19 cellular contexts compared by ENCODE assay signal in genomic region chr14:68747366-68747765, GRCh38. TPM values are rescaled to one million over a fixed set of nuclear protein-coding genes. Genes with fewer than 3 reads are reported as not detected.
DNase-seq lines count a peak whose midpoint lies in the region; ATAC-seq and TF ChIP-seq lines count a peak whose summit lies in the region.
"Had no signal": no experiment of that assay in that cellular context is flagged by ENCODE, and none has a peak within 500 bp of the region (broad histone marks: within the 10 kb centered on the region; RNA-seq: fewer than 3 reads in every experiment).

No MANE protein-coding gene starts in this region.

- no peak overlapping the region for H3K4me3 Mint-ChIP-seq in activated naive CD8-positive, alpha-beta T cell treated with anti-CD3 and anti-CD28 coated beads, Interleukin-2, amount 10 ng/mL, durations not matched to agents 7 days and 5 days
- no peak overlapping the region for H3K4me3 Mint-ChIP-seq in activated naive CD8-positive, alpha-beta T cell treated with anti-CD3 and anti-CD28 coated beads, Interleukin-2, amount 50 U/mL, for 24 hours
- no peak overlapping the region for H3K4me3 Mint-ChIP-seq in central memory CD8-positive, alpha-beta T cell
- H3K4me3 Mint-ChIP-seq in type B pancreatic cell, result peak overlapping the region; percentile 29
- H3K4me3 Mint-ChIP-seq: CD8-positive, alpha-beta memory T cell; HFFc6 had no signal

- no peaks in the 10 kb centered on the region for H4K20me1 ChIP-seq in SK-N-SH (ENCODE audit: insufficient read depth)

- no peaks in the 10 kb centered on the region for H3K36me3 Mint-ChIP-seq in activated naive CD8-positive, alpha-beta T cell treated with anti-CD3 and anti-CD28 coated beads, Interleukin-2, amount 10 ng/mL, durations not matched to agents 7 days and 5 days
- H3K36me3 Mint-ChIP-seq in activated naive CD8-positive, alpha-beta T cell treated with anti-CD3 and anti-CD28 coated beads, Interleukin-2, amount 50 U/mL, for 24 hours (ENCODE audit: low read depth), result no peaks in the 10 kb centered on the region
- H3K36me3 Mint-ChIP-seq in central memory CD8-positive, alpha-beta T cell (ENCODE audit: insufficient read depth), result no peaks in the 10 kb centered on the region
- peaks cover 3% of the 10 kb centered on the region for H3K36me3 Mint-ChIP-seq in type B pancreatic cell

- peaks cover 10% of the 10 kb centered on the region for H3K27me3 Mint-ChIP-seq in activated naive CD8-positive, alpha-beta T cell treated with anti-CD3 and anti-CD28 coated beads, Interleukin-2, amount 10 ng/mL, durations not matched to agents 7 days and 5 days
- H3K27me3 Mint-ChIP-seq in activated naive CD8-positive, alpha-beta T cell treated with anti-CD3 and anti-CD28 coated beads, Interleukin-2, amount 50 U/mL, for 24 hours, result no peaks in the 10 kb centered on the region
- no peaks in the 10 kb centered on the region for H3K27me3 Mint-ChIP-seq in central memory CD8-positive, alpha-beta T cell
- no peaks in the 10 kb centered on the region for H3K27me3 Mint-ChIP-seq in type B pancreatic cell
- H3K27me3 Mint-ChIP-seq: CD8-positive, alpha-beta memory T cell had no signal

- TF ChIP-seq CTCF in type B pancreatic cell (conservative IDR thresholded peaks at IDR 0.05), result no peak
- TF ChIP-seq CTCF in SK-N-SH (IDR thresholded peaks at IDR 0.05), result no peak
- TF ChIP-seq CTCF in BE2C (IDR thresholded peaks at IDR 0.05; ENCODE audit: low read depth, low read length), result no peak

- WGBS in SK-N-SH (ENCODE audit: low lambda C conversion rate), result 99% methylated on average over 3 of the region's 5 CpGs

- CTCF ChIA-PET in SK-N-SH (lab: Yijun Ruan, JAX), result no interaction called here

- H3K79me2 ChIP-seq in SK-N-SH (ENCODE audit: insufficient read depth), result no peaks in the 10 kb centered on the region

- H3K27me3 ChIP-seq in SK-N-SH (ENCODE audit: insufficient read depth), result no peaks in the 10 kb centered on the region
- no peaks in the 10 kb centered on the region for H3K27me3 ChIP-seq in BE2C

- H3K4me1 ChIP-seq in SK-N-SH (ENCODE audit: control insufficient read depth in 1 of 2, insufficient read depth in 2 of 2, low read depth in 1 of 2, low read length in 1 of 2) (no peaks in the 10 kb centered on the region; a peak in 1 of 4 replicates), BE2C (no peaks in the 10 kb centered on the region)

- TF ChIP-seq EP300 in SK-N-SH (IDR thresholded peaks at IDR 0.05; ENCODE audit: borderline replicate concordance in 1 of 2, low read depth in 1 of 2, low read length in 1 of 2), result no peak

- H3K4me2 ChIP-seq in SK-N-SH, result no peak overlapping the region
- H3K4me2 ChIP-seq: KMS-11 had no signal

- TF ChIP-seq RAD21 in SK-N-SH (IDR thresholded peaks at IDR 0.05; ENCODE audit: low read length), result no peak

- no peak for DNase-seq in activated naive CD8-positive, alpha-beta T cell treated with anti-CD3 and anti-CD28 coated beads, Interleukin-2, amount 10 ng/mL, durations not matched to agents 7 days and 5 days
- DNase-seq in activated naive CD8-positive, alpha-beta T cell treated with anti-CD3 and anti-CD28 coated beads, Interleukin-2, amount 50 U/mL, for 24 hours, result no peak
- no peak for DNase-seq in central memory CD8-positive, alpha-beta T cell (ENCODE audit: low spot score in 2 of 2)
- DNase-seq in mesenteric fat pad (ENCODE audit: low spot score) (peak; percentile 74), type B pancreatic cell (ENCODE audit: extremely low spot score, unreplicated experiment) (no peak), SK-N-SH (no peak), BE2C (no peak)
- DNase-seq: DND-41, GDM1, HFFc6, MM.1S, NCI-H1092 treated with DMSO at 0.1 percent for 48 hours, NCI-H510A treated with DMSO at 0.1 percent for 48 hours, NCI-H82 had no signal

- H2AFZ ChIP-seq in SK-N-SH (ENCODE audit: low read depth), result no peak overlapping the region

- no peaks in the 10 kb centered on the region for H3K9me2 ChIP-seq in SK-N-SH

- no peak overlapping the region for H3K27ac ChIP-seq in SK-N-SH (ENCODE audit: low read depth in 2 of 2, low read length in 1 of 2)
- H3K27ac ChIP-seq: 22Rv1, KMS-11 had no signal

- H3F3A ChIP-seq in SK-N-SH (replicated peaks; ENCODE audit: insufficient read depth), result no peaks in the 10 kb centered on the region

- H3K4me3 ChIP-seq in SK-N-SH (ENCODE audit: low read depth in 2 of 2, low read length in 1 of 2), result no peak overlapping the region
- H3K4me3 ChIP-seq in BE2C (ENCODE audit: low read depth, low read length), result no peak overlapping the region
- H3K4me3 ChIP-seq: GM12878 had no signal

- ATAC-seq in activated naive CD8-positive, alpha-beta T cell treated with anti-CD3 and anti-CD28 coated beads, Interleukin-2, amount 10 ng/mL, durations not matched to agents 7 days and 5 days (ENCODE audit: low read depth), result no peak
- no peak for ATAC-seq in activated naive CD8-positive, alpha-beta T cell treated with anti-CD3 and anti-CD28 coated beads, Interleukin-2, amount 50 U/mL, for 24 hours
- ATAC-seq in central memory CD8-positive, alpha-beta T cell (replicated peaks; ENCODE audit: extremely low read depth, poor library complexity, severe bottlenecking), result no peak
- no peak for ATAC-seq in HG02981 (IDR thresholded peaks at IDR 0.05; ENCODE audit: unreplicated experiment)
- ATAC-seq: GM12878 had no signal

- H3K4me1 Mint-ChIP-seq in activated naive CD8-positive, alpha-beta T cell treated with anti-CD3 and anti-CD28 coated beads, Interleukin-2, amount 10 ng/mL, durations not matched to agents 7 days and 5 days, result no peaks in the 10 kb centered on the region
- peaks cover 6% of the 10 kb centered on the region for H3K4me1 Mint-ChIP-seq in activated naive CD8-positive, alpha-beta T cell treated with anti-CD3 and anti-CD28 coated beads, Interleukin-2, amount 50 U/mL, for 24 hours
- peaks cover 7% of the 10 kb centered on the region for H3K4me1 Mint-ChIP-seq in central memory CD8-positive, alpha-beta T cell
- peaks cover 28% of the 10 kb centered on the region for H3K4me1 Mint-ChIP-seq in type B pancreatic cell (ENCODE audit: unreplicated experiment)
- H3K4me1 Mint-ChIP-seq: CD8-positive, alpha-beta memory T cell had no signal

- H3K9me3 ChIP-seq in SK-N-SH, result no peaks in the 10 kb centered on the region
- no peaks in the 10 kb centered on the region for H3K9me3 ChIP-seq in BE2C

- peak overlapping the region; percentile 3 for H3K27ac Mint-ChIP-seq in activated naive CD8-positive, alpha-beta T cell treated with anti-CD3 and anti-CD28 coated beads, Interleukin-2, amount 10 ng/mL, durations not matched to agents 7 days and 5 days
- H3K27ac Mint-ChIP-seq in activated naive CD8-positive, alpha-beta T cell treated with anti-CD3 and anti-CD28 coated beads, Interleukin-2, amount 50 U/mL, for 24 hours, result no peak overlapping the region
- peak overlapping the region; percentile 58 for H3K27ac Mint-ChIP-seq in central memory CD8-positive, alpha-beta T cell (ENCODE audit: low read depth)
- H3K27ac Mint-ChIP-seq in type B pancreatic cell, result peak overlapping the region; percentile 69
- H3K27ac Mint-ChIP-seq: HFFc6 had no signal

- no peaks in the 10 kb centered on the region for H3K9me3 Mint-ChIP-seq in activated naive CD8-positive, alpha-beta T cell treated with anti-CD3 and anti-CD28 coated beads, Interleukin-2, amount 10 ng/mL, durations not matched to agents 7 days and 5 days
- H3K9me3 Mint-ChIP-seq in activated naive CD8-positive, alpha-beta T cell treated with anti-CD3 and anti-CD28 coated beads, Interleukin-2, amount 50 U/mL, for 24 hours, result no peaks in the 10 kb centered on the region
- H3K9me3 Mint-ChIP-seq in central memory CD8-positive, alpha-beta T cell, result no peaks in the 10 kb centered on the region
- H3K9me3 Mint-ChIP-seq in type B pancreatic cell, result peaks cover 5% of the 10 kb centered on the region
- H3K9me3 Mint-ChIP-seq: CD8-positive, alpha-beta memory T cell; HFFc6 had no signal

- H3K9ac ChIP-seq in SK-N-SH, result no peak overlapping the region
- H3K9ac ChIP-seq: KMS-11 had no signal

- POLR2A ChIA-PET in activated naive CD8-positive, alpha-beta T cell treated with anti-CD3 and anti-CD28 coated beads, Interleukin-2, amount 10 ng/mL, durations not matched to agents 7 days and 5 days (lab: Charles Lee), result no interaction called here
- POLR2A ChIA-PET in SK-N-SH (lab: Yijun Ruan, JAX), result no interaction called here

- H3K36me3 ChIP-seq in SK-N-SH (replicated peaks in 1 of 2; ENCODE audit: control insufficient read depth in 1 of 2, insufficient read depth in 2 of 2, low read length in 1 of 2), result no peaks in the 10 kb centered on the region
- H3K36me3 ChIP-seq in BE2C, result no peaks in the 10 kb centered on the region

TF ChIP-seq in SK-N-SH, 30 proteins besides CTCF, POLR2A, EP300 and RAD21 (continues in another document):
- TF ChIP-seq USF2 (IDR thresholded peaks at IDR 0.05; ENCODE audit: borderline replicate concordance, low read depth, low read length), result no peak
- TF ChIP-seq MEF2A (IDR thresholded peaks at IDR 0.05; ENCODE audit: borderline replicate concordance, low read depth), result no peak
- no peak for TF ChIP-seq TCF12 (IDR thresholded peaks at IDR 0.05)
- TF ChIP-seq FOXJ3 (CRISPR knock-in tag; IDR thresholded peaks at IDR 0.05), result no peak
- no peak for TF ChIP-seq FOSL2 (IDR thresholded peaks at IDR 0.05; ENCODE audit: borderline replicate concordance, low read depth)
- no peak for TF ChIP-seq NRF1 (IDR thresholded peaks at IDR 0.05; ENCODE audit: low read depth, low read length)
- no peak for TF ChIP-seq MXI1 (IDR thresholded peaks at IDR 0.05; ENCODE audit: low read depth, low read length)

RNA-seq across cellular contexts. Expression of gene ZFP36L1, which starts 45.5 kb away (rescaled TPM):
- 100 to 1,000 TPM; 114 to 130 TPM for total RNA-seq in activated naive CD8-positive, alpha-beta T cell treated with anti-CD3 and anti-CD28 coated beads, Interleukin-2, amount 10 ng/mL, durations not matched to agents 7 days and 5 days
- total RNA-seq in mesenteric fat pad (477 TPM), type B pancreatic cell (ENCODE audit: low replicate concordance) (457 and 564 TPM in 2 replicates)
- 8.8 and 16.5 TPM in 2 replicates for polyA plus RNA-seq in SK-N-SH (2012; rRNA removed)
- polyA plus RNA-seq in SK-N-SH (2012; cell fraction: cytosol; rRNA removed), result 8.1 and 13.9 TPM in 2 replicates
- 27.3 and 37.3 TPM in 2 replicates for polyA plus RNA-seq in SK-N-SH (2012; cell fraction: nucleus; rRNA removed)
- polyA plus RNA-seq in BE2C (2012; ENCODE audit: insufficient read depth, insufficient read length, low read depth), result 0.71 TPM
